Comparison of ENCODE assay signal across 1 cellular context in the genomic region with DNA sequence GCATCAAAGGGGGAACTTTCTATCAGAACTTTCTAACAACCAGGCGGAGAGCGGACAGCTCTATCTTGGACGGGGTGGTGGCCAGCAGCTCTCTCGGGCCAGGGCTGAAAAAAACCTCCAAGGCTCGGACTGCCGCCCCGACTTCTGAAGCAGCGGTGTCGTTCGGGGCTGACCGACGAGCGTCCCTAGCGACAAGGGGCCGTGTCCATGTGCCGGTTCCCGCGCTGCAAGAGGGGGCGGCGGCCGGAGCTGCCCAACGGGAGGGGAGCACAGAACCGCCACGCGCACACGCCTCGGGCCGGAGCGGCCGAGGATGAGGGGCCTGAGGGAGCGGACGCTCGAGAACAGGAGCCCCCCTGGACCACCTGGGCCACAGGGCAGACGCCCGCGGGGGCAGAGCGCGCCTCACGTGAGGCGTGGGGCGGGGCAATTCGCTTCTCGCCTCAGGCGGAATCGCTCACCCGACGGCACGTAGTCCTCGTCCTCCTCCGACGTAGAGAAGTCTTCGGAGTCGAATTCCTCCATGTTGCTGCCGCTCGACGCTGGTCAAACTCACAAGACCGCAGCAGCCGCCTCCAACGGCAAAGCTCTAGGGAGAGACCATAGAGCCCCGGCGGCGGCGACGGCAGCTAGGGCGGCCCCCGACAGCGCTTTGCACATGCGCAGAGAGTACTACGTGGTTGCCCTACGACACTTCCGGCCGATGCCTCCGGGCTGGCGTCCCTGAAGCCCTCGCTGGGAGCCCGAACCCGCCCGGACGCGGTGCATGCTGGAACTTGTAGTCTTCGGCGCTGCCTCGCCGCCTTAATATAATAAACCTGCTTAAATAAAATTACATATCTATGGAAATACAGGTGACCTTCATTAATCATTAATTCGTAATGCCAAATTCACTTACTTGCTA.
TF ChIP-seq lines count a peak whose summit lies in the region.

A gene (minus strand): TSS at position 676 of the 904 bp plus-strand sequence. CDS start 151 bp downstream, at position 525.

TF ChIP-seq in HepG2, 621 proteins besides CTCF, POLR2A, EP300 and RAD21 (continued from another document and continues in another):
- TF ChIP-seq, protein P1, sequence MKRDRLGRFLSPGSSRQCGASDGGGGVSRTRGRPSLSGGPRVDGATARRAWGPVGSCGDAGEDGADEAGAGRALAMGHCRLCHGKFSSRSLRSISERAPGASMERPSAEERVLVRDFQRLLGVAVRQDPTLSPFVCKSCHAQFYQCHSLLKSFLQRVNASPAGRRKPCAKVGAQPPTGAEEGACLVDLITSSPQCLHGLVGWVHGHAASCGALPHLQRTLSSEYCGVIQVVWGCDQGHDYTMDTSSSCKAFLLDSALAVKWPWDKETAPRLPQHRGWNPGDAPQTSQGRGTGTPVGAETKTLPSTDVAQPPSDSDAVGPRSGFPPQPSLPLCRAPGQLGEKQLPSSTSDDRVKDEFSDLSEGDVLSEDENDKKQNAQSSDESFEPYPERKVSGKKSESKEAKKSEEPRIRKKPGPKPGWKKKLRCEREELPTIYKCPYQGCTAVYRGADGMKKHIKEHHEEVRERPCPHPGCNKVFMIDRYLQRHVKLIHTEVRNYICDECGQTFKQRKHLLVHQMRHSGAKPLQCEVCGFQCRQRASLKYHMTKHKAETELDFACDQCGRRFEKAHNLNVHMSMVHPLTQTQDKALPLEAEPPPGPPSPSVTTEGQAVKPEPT (CRISPR knock-in tag; IDR thresholded peaks at IDR 0.05; ENCODE audit: low read depth): peak; percentile 94
- peak; percentile 98 for TF ChIP-seq RNF2 (conservative IDR thresholded peaks at IDR 0.05; ENCODE audit: low read depth)
- TF ChIP-seq KDM5B (CRISPR knock-in tag; IDR thresholded peaks at IDR 0.05; ENCODE audit: borderline replicate concordance): peak; percentile 99
- TF ChIP-seq ZFYVE20 (CRISPR knock-in tag; IDR thresholded peaks at IDR 0.05; ENCODE audit: borderline replicate concordance, low read depth): peak; percentile 90; the same call in 1 of the 2 replicates
- TF ChIP-seq ZNF674 (CRISPR knock-in tag; IDR thresholded peaks at IDR 0.05; ENCODE audit: low read depth): no peak
- peak; percentile 96 for TF ChIP-seq KAT7 (CRISPR knock-in tag; IDR thresholded peaks at IDR 0.05; ENCODE audit: borderline replicate concordance)
- TF ChIP-seq YEATS4 (CRISPR knock-in tag; IDR thresholded peaks at IDR 0.05; ENCODE audit: borderline replicate concordance): peak; percentile 76
- no peak for TF ChIP-seq ARNT (IDR thresholded peaks at IDR 0.05)
- TF ChIP-seq ZNF713 (CRISPR knock-in tag; IDR thresholded peaks at IDR 0.05): peak; percentile 92; the same call in 1 of the 2 replicates
- peak; percentile 10; the same call in 1 of the 2 replicates for TF ChIP-seq KDM4B (CRISPR knock-in tag; IDR thresholded peaks at IDR 0.05)
- TF ChIP-seq, protein P2, sequence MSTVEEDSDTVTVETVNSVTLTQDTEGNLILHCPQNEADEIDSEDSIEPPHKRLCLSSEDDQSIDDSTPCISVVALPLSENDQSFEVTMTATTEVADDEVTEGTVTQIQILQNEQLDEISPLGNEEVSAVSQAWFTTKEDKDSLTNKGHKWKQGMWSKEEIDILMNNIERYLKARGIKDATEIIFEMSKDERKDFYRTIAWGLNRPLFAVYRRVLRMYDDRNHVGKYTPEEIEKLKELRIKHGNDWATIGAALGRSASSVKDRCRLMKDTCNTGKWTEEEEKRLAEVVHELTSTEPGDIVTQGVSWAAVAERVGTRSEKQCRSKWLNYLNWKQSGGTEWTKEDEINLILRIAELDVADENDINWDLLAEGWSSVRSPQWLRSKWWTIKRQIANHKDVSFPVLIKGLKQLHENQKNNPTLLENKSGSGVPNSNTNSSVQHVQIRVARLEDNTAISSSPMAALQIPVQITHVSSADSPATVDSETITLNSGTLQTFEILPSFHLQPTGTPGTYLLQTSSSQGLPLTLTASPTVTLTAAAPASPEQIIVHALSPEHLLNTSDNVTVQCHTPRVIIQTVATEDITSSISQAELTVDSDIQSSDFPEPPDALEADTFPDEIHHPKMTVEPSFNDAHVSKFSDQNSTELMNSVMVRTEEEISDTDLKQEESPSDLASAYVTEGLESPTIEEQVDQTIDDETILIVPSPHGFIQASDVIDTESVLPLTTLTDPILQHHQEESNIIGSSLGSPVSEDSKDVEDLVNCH (CRISPR knock-in tag; IDR thresholded peaks at IDR 0.05): peak; percentile 96
- TF ChIP-seq, protein P3, sequence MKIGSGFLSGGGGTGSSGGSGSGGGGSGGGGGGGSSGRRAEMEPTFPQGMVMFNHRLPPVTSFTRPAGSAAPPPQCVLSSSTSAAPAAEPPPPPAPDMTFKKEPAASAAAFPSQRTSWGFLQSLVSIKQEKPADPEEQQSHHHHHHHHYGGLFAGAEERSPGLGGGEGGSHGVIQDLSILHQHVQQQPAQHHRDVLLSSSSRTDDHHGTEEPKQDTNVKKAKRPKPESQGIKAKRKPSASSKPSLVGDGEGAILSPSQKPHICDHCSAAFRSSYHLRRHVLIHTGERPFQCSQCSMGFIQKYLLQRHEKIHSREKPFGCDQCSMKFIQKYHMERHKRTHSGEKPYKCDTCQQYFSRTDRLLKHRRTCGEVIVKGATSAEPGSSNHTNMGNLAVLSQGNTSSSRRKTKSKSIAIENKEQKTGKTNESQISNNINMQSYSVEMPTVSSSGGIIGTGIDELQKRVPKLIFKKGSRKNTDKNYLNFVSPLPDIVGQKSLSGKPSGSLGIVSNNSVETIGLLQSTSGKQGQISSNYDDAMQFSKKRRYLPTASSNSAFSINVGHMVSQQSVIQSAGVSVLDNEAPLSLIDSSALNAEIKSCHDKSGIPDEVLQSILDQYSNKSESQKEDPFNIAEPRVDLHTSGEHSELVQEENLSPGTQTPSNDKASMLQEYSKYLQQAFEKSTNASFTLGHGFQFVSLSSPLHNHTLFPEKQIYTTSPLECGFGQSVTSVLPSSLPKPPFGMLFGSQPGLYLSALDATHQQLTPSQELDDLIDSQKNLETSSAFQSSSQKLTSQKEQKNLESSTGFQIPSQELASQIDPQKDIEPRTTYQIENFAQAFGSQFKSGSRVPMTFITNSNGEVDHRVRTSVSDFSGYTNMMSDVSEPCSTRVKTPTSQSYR (CRISPR knock-in tag; IDR thresholded peaks at IDR 0.05; ENCODE audit: borderline replicate concordance): peak; percentile 40
- TF ChIP-seq ZNF160 (CRISPR knock-in tag; IDR thresholded peaks at IDR 0.05): peak; percentile 87; the same call in 1 of the 2 replicates
- 0 out of 2 replicates have a peak, but pooled peaks have one; percentile 70 for TF ChIP-seq ZSCAN12 (CRISPR knock-in tag; IDR thresholded peaks at IDR 0.05)
- TF ChIP-seq PITX1 (CRISPR knock-in tag; IDR thresholded peaks at IDR 0.05): peak; percentile 76; the same call in 1 of the 2 replicates
- peak; percentile 78 for TF ChIP-seq ZFX (CRISPR knock-in tag; IDR thresholded peaks at IDR 0.05; ENCODE audit: low read depth)
- TF ChIP-seq, protein P4, sequence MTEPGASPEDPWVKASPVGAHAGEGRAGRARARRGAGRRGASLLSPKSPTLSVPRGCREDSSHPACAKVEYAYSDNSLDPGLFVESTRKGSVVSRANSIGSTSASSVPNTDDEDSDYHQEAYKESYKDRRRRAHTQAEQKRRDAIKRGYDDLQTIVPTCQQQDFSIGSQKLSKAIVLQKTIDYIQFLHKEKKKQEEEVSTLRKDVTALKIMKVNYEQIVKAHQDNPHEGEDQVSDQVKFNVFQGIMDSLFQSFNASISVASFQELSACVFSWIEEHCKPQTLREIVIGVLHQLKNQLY (CRISPR knock-in tag; IDR thresholded peaks at IDR 0.05): peak; percentile 50; the same call in 1 of the 2 replicates
- TF ChIP-seq NR2F6 (IDR thresholded peaks at IDR 0.05): 0 out of 2 replicates have a peak, but pooled peaks have one; percentile 4
- 0 out of 2 replicates have a peak, but pooled peaks have one; percentile 4 for TF ChIP-seq NR2F6 (CRISPR knock-in tag; IDR thresholded peaks at IDR 0.05)
- peak; percentile 89 for TF ChIP-seq PHF8 (CRISPR knock-in tag; IDR thresholded peaks at IDR 0.05)
- TF ChIP-seq, protein P5, sequence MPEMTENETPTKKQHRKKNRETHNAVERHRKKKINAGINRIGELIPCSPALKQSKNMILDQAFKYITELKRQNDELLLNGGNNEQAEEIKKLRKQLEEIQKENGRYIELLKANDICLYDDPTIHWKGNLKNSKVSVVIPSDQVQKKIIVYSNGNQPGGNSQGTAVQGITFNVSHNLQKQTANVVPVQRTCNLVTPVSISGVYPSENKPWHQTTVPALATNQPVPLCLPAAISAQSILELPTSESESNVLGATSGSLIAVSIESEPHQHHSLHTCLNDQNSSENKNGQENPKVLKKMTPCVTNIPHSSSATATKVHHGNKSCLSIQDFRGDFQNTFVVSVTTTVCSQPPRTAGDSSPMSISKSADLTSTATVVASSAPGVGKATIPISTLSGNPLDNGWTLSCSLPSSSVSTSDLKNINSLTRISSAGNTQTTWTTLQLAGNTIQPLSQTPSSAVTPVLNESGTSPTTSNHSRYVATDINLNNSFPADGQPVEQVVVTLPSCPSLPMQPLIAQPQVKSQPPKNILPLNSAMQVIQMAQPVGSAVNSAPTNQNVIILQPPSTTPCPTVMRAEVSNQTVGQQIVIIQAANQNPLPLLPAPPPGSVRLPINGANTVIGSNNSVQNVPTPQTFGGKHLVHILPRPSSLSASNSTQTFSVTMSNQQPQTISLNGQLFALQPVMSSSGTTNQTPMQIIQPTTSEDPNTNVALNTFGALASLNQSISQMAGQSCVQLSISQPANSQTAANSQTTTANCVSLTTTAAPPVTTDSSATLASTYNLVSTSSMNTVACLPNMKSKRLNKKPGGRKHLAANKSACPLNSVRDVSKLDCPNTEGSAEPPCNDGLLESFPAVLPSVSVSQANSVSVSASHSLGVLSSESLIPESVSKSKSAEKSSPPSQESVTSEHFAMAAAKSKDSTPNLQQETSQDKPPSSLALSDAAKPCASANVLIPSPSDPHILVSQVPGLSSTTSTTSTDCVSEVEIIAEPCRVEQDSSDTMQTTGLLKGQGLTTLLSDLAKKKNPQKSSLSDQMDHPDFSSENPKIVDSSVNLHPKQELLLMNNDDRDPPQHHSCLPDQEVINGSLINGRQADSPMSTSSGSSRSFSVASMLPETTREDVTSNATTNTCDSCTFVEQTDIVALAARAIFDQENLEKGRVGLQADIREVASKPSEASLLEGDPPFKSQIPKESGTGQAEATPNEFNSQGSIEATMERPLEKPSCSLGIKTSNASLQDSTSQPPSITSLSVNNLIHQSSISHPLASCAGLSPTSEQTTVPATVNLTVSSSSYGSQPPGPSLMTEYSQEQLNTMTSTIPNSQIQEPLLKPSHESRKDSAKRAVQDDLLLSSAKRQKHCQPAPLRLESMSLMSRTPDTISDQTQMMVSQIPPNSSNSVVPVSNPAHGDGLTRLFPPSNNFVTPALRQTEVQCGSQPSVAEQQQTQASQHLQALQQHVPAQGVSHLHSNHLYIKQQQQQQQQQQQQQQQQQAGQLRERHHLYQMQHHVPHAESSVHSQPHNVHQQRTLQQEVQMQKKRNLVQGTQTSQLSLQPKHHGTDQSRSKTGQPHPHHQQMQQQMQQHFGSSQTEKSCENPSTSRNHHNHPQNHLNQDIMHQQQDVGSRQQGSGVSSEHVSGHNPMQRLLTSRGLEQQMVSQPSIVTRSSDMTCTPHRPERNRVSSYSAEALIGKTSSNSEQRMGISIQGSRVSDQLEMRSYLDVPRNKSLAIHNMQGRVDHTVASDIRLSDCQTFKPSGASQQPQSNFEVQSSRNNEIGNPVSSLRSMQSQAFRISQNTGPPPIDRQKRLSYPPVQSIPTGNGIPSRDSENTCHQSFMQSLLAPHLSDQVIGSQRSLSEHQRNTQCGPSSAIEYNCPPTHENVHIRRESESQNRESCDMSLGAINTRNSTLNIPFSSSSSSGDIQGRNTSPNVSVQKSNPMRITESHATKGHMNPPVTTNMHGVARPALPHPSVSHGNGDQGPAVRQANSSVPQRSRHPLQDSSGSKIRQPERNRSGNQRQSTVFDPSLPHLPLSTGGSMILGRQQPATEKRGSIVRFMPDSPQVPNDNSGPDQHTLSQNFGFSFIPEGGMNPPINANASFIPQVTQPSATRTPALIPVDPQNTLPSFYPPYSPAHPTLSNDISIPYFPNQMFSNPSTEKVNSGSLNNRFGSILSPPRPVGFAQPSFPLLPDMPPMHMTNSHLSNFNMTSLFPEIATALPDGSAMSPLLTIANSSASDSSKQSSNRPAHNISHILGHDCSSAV (CRISPR knock-in tag; IDR thresholded peaks at IDR 0.05; ENCODE audit: borderline replicate concordance): no peak; the same call in 1 of the 2 replicates
- TF ChIP-seq ZNF180 (CRISPR knock-in tag; IDR thresholded peaks at IDR 0.05; ENCODE audit: borderline replicate concordance, low read depth): no peak
- TF ChIP-seq REXO4 (CRISPR knock-in tag; IDR thresholded peaks at IDR 0.05; ENCODE audit: borderline replicate concordance): peak; percentile 65; the same call in 1 of the 2 replicates
- TF ChIP-seq HOXA7 (CRISPR knock-in tag; IDR thresholded peaks at IDR 0.05): no peak
- peak; percentile 37; the same call in 1 of the 2 replicates for TF ChIP-seq TBX3 (IDR thresholded peaks at IDR 0.05; ENCODE audit: borderline replicate concordance)
- peak; percentile 75; the same call in 1 of the 2 replicates for TF ChIP-seq RFXAP (CRISPR knock-in tag; IDR thresholded peaks at IDR 0.05; ENCODE audit: borderline replicate concordance)
- TF ChIP-seq RCOR2 (CRISPR knock-in tag; IDR thresholded peaks at IDR 0.05): peak; percentile 76
- TF ChIP-seq FOSL2 (CRISPR knock-in tag; IDR thresholded peaks at IDR 0.05): peak; percentile 6; the same call in 1 of the 2 replicates
- TF ChIP-seq, protein P6, sequence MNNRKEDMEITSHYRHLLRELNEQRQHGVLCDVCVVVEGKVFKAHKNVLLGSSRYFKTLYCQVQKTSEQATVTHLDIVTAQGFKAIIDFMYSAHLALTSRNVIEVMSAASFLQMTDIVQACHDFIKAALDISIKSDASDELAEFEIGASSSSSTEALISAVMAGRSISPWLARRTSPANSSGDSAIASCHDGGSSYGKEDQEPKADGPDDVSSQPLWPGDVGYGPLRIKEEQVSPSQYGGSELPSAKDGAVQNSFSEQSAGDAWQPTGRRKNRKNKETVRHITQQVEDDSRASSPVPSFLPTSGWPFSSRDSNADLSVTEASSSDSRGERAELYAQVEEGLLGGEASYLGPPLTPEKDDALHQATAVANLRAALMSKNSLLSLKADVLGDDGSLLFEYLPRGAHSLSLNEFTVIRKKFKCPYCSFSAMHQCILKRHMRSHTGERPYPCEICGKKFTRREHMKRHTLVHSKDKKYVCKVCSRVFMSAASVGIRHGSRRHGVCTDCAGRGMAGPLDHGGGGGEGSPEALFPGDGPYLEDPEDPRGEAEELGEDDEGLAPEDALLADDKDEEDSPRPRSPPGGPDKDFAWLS (CRISPR knock-in tag; IDR thresholded peaks at IDR 0.05; ENCODE audit: borderline replicate concordance): peak; percentile 89; the same call in 1 of the 2 replicates
- peak; percentile 94; the same call in 1 of the 2 replicates for TF ChIP-seq ZNF235 (CRISPR knock-in tag; IDR thresholded peaks at IDR 0.05; ENCODE audit: borderline replicate concordance)
- no peak for TF ChIP-seq PCBP2 (optimal IDR thresholded peaks at IDR 0.05; ENCODE audit: low read depth, low read length, poor library complexity, severe bottlenecking)
- peak; percentile 96 for TF ChIP-seq ZNF678 (CRISPR knock-in tag; IDR thresholded peaks at IDR 0.05)
- peak; percentile 98 for TF ChIP-seq ZNF773 (CRISPR knock-in tag; IDR thresholded peaks at IDR 0.05; ENCODE audit: borderline replicate concordance)
- TF ChIP-seq FIP1L1 (IDR thresholded peaks at IDR 0.05; ENCODE audit: borderline replicate concordance, insufficient read depth, low read depth, low read length): 0 out of 2 replicates have a peak, but pooled peaks have one; percentile 33
- peak; percentile 76 for TF ChIP-seq HNRNPLL (IDR thresholded peaks at IDR 0.05; ENCODE audit: low read depth, low read length, poor library complexity, severe bottlenecking)
- TF ChIP-seq, protein P7, sequence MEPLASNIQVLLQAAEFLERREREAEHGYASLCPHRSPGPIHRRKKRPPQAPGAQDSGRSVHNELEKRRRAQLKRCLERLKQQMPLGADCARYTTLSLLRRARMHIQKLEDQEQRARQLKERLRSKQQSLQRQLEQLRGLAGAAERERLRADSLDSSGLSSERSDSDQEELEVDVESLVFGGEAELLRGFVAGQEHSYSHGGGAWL (CRISPR knock-in tag; IDR thresholded peaks at IDR 0.05): peak; percentile 99
- peak; percentile 17; the same call in 1 of the 2 replicates for TF ChIP-seq FOXK1 (CRISPR knock-in tag; IDR thresholded peaks at IDR 0.05; ENCODE audit: borderline replicate concordance, low read depth)
- no peak for TF ChIP-seq MTA3 (CRISPR knock-in tag; IDR thresholded peaks at IDR 0.05)
